19 cellular contexts compared by ENCODE assay signal in the genomic region with DNA sequence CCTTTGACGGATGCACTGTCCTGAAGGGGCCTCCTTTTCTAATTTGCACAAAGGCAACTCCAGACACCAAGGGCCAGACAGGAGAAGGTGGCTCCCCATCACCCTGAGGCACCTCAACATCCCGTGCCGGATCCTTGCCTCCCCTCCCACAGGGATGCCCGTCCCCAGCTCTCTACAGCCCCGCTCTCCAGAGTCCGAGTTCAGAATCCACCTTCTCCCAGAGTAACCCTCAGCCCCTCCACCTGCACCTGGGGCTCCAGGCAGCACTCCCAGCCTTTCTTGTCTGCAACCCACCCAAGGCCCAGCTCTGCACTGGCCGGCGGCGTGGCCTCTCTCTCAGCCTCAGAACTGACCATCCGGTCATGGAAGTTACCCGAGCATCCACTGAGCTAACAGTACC. TPM values are rescaled to one million over a fixed set of nuclear protein-coding genes. Genes with fewer than 3 reads are reported as not detected.
A peak's percentile ranks its signal among the peaks of the same experiment; 100 is the strongest.
DNase-seq lines count a peak whose midpoint lies in the region; ATAC-seq and TF ChIP-seq lines count a peak whose summit lies in the region.
"Had no signal": no experiment of that assay in that cellular context is flagged by ENCODE, and none has a peak within 500 bp of the region (broad histone marks: within the 10 kb centered on the region; RNA-seq: fewer than 3 reads in every experiment).

No MANE protein-coding gene starts in this region.

- H2AFZ ChIP-seq in GM23338, result no peak overlapping the region

- H3K9ac ChIP-seq in BLaER1 treated with 17β-estradiol and CSF1 and Interleukin-3, amounts not matched to agents 10 nM and 100 nM, result peak overlapping the region in 10 of 11 experiments; percentile 4 to 79 (median 60); a peak in 16 of 22 replicates

- H3K9me2 ChIP-seq in GM23338 (ENCODE audit: insufficient read depth), result no peaks in the 10 kb centered on the region

- peaks cover 6% of the 10 kb centered on the region for H3K36me3 Mint-ChIP-seq in T-helper 1 cell treated with Interleukin-12 subunit alpha and Interleukin-12 subunit beta and Interleukin-4 antibody, amounts not matched to agents 30 μg/mL and 1 μg/mL, for 36 hours (ENCODE audit: low read depth)
- H3K36me3 Mint-ChIP-seq in activated naive CD8-positive, alpha-beta T cell, result no peaks in the 10 kb centered on the region
- H3K36me3 Mint-ChIP-seq in memory B cell, result peaks cover 12% of the 10 kb centered on the region
- peaks cover 12% of the 10 kb centered on the region for H3K36me3 Mint-ChIP-seq in GM23338 (ENCODE audit: low read depth)

- H3K9me3 Mint-ChIP-seq in T-helper 1 cell treated with Interleukin-12 subunit alpha and Interleukin-12 subunit beta and Interleukin-4 antibody, amounts not matched to agents 30 μg/mL and 1 μg/mL, for 36 hours, result no peaks in the 10 kb centered on the region
- no peaks in the 10 kb centered on the region for H3K9me3 Mint-ChIP-seq in activated naive CD8-positive, alpha-beta T cell (ENCODE audit: low read depth)
- H3K9me3 Mint-ChIP-seq in memory B cell (no peaks in the 10 kb centered on the region), GM23338 (no peaks in the 10 kb centered on the region; the same call in 1 of the 3 replicates)

- DNase-seq in T-helper 1 cell, result no peak
- no peak for DNase-seq in memory B cell (ENCODE audit: low spot score in 2 of 2)
- DNase-seq in GM23338 (ENCODE audit: low spot score), result no peak
- no peak for DNase-seq in superior temporal gyrus (ENCODE audit: extremely low spot score)
- DNase-seq in HUDEP-2 (lab: John Stamatoyannopoulos, UW; ENCODE audit: unreplicated experiment in 76 of 76), result no peak
- DNase-seq: Calu3, NCI-H146, NCI-H2081 treated with DMSO at 0.1 percent for 48 hours, NCI-H226, NCI-H526 had no signal

- no peak for TF ChIP-seq CTCF in GM23338 (conservative IDR thresholded peaks at IDR 0.05; ENCODE audit: low read depth in 2 of 2)

- H3F3A ChIP-seq in GM23338 (replicated peaks; ENCODE audit: low read depth), result peaks cover 15% of the 10 kb centered on the region; the same call in 1 of the 2 replicates

- H4K20me1 ChIP-seq in BLaER1 treated with 17β-estradiol and CSF1 and Interleukin-3, amounts not matched to agents 10 nM and 100 nM, result peaks cover 28 to 70% (median 48%) of the 10 kb centered on the region in 11 experiments; a peak in 19 of 22 replicates
- peaks cover 3% of the 10 kb centered on the region for H4K20me1 ChIP-seq in GM23338 (replicated peaks; ENCODE audit: insufficient read depth)

- no peaks in the 10 kb centered on the region for H3K27me3 Mint-ChIP-seq in T-helper 1 cell treated with Interleukin-12 subunit alpha and Interleukin-12 subunit beta and Interleukin-4 antibody, amounts not matched to agents 30 μg/mL and 1 μg/mL, for 36 hours (ENCODE audit: low read depth)
- no peaks in the 10 kb centered on the region for H3K27me3 Mint-ChIP-seq in activated naive CD8-positive, alpha-beta T cell
- H3K27me3 Mint-ChIP-seq in memory B cell (no peaks in the 10 kb centered on the region), GM23338 (ENCODE audit: insufficient read depth, low read depth, poor library complexity) (peaks cover 8% of the 10 kb centered on the region)

- peak overlapping the region in 7 of 10 experiments; percentile 12 to 37 (median 28); a peak in 8 of 20 replicates for H3K4me3 ChIP-seq in BLaER1 treated with 17β-estradiol and CSF1 and Interleukin-3, amounts not matched to agents 10 nM and 100 nM
- no peak overlapping the region for H3K4me3 ChIP-seq in GM23338
- H3K4me3 ChIP-seq: GM12878 had no signal

- no peak overlapping the region for H3K4me3 Mint-ChIP-seq in T-helper 1 cell treated with Interleukin-12 subunit alpha and Interleukin-12 subunit beta and Interleukin-4 antibody, amounts not matched to agents 30 μg/mL and 1 μg/mL, for 36 hours
- no peak overlapping the region for H3K4me3 Mint-ChIP-seq in activated naive CD8-positive, alpha-beta T cell
- no peak overlapping the region for H3K4me3 Mint-ChIP-seq in memory B cell
- no peak overlapping the region for H3K4me3 Mint-ChIP-seq in GM23338

- ATAC-seq in memory B cell (ENCODE audit: low read depth), result no peak
- no peak for ATAC-seq in GM23338
- ATAC-seq: GM12878 had no signal

- peak overlapping the region; percentile 41 for H3K27ac Mint-ChIP-seq in T-helper 1 cell treated with Interleukin-12 subunit alpha and Interleukin-12 subunit beta and Interleukin-4 antibody, amounts not matched to agents 30 μg/mL and 1 μg/mL, for 36 hours
- H3K27ac Mint-ChIP-seq in activated naive CD8-positive, alpha-beta T cell, result peak overlapping the region; percentile 34
- H3K27ac Mint-ChIP-seq in memory B cell, result peak overlapping the region; percentile 49
- H3K27ac Mint-ChIP-seq in GM23338, result no peak overlapping the region

- no peaks in the 10 kb centered on the region for H3K9me3 ChIP-seq in BLaER1 treated with 17β-estradiol and CSF1 and Interleukin-3, amounts not matched to agents 10 nM and 100 nM (replicated peaks in 1 of 11)

- peak overlapping the region; percentile 53 to 91 (median 83) for H3K4me2 ChIP-seq in BLaER1 treated with 17β-estradiol and CSF1 and Interleukin-3, amounts not matched to agents 10 nM and 100 nM
- H3K4me2 ChIP-seq in GM23338, result no peak overlapping the region

- peaks cover 22% of the 10 kb centered on the region for H3K79me2 ChIP-seq in GM23338 (replicated peaks; ENCODE audit: insufficient read depth)

- H3K27me3 ChIP-seq in BLaER1 treated with 17β-estradiol and CSF1 and Interleukin-3, amounts not matched to agents 10 nM and 100 nM, result no peaks in the 10 kb centered on the region
- H3K27me3 ChIP-seq in GM23338 (ENCODE audit: insufficient read depth), result no peaks in the 10 kb centered on the region

- H3K4me1 ChIP-seq in BLaER1 treated with 17β-estradiol and CSF1 and Interleukin-3, amounts not matched to agents 10 nM and 100 nM, result peaks cover 77 to 90% (median 86%) of the 10 kb centered on the region in 10 experiments
- peaks cover 24% of the 10 kb centered on the region for H3K4me1 ChIP-seq in GM23338 (ENCODE audit: insufficient read depth)

- peak overlapping the region in 8 of 11 experiments; percentile 51 to 78 (median 66); a peak in 17 of 22 replicates for H3K27ac ChIP-seq in BLaER1 treated with 17β-estradiol and CSF1 and Interleukin-3, amounts not matched to agents 10 nM and 100 nM
- H3K27ac ChIP-seq in GM23338 (ENCODE audit: low read depth), result no peak overlapping the region
- H3K27ac ChIP-seq: 22Rv1, C4-2B had no signal

- peaks cover 11 to 64% (median 31%) of the 10 kb centered on the region in 11 experiments; a peak in 18 of 22 replicates for H3K36me3 ChIP-seq in BLaER1 treated with 17β-estradiol and CSF1 and Interleukin-3, amounts not matched to agents 10 nM and 100 nM
- H3K36me3 ChIP-seq in GM23338 (ENCODE audit: insufficient read depth), result no peaks in the 10 kb centered on the region; the same call in 1 of the 2 replicates

- H3K4me1 Mint-ChIP-seq in T-helper 1 cell treated with Interleukin-12 subunit alpha and Interleukin-12 subunit beta and Interleukin-4 antibody, amounts not matched to agents 30 μg/mL and 1 μg/mL, for 36 hours (ENCODE audit: low read depth), result peaks cover 19% of the 10 kb centered on the region
- peaks cover 34% of the 10 kb centered on the region for H3K4me1 Mint-ChIP-seq in activated naive CD8-positive, alpha-beta T cell (ENCODE audit: low read depth)
- H3K4me1 Mint-ChIP-seq in memory B cell, result peaks cover 17% of the 10 kb centered on the region
- H3K4me1 Mint-ChIP-seq in GM23338, result peaks cover 28% of the 10 kb centered on the region

TF ChIP-seq in GM23338, 12 proteins besides CTCF, POLR2A, EP300 and RAD21 (continues in another document):
- no peak for TF ChIP-seq ZNF114 (CRISPR knock-in tag; IDR thresholded peaks at IDR 0.05)

RNA-seq across cellular contexts. Expression of gene NDUFB7, which starts 4.8 kb away (rescaled TPM):
- total RNA-seq in GM23338 (2014; rRNA removed; shearing (Covaris generic)), result 289 and 398 TPM in 2 replicates
- polyA plus RNA-seq in GM23338 (2016; fragmentation: Nextera tagmentation; extraction: Ambion mirVana), result 463 and 501 TPM in 2 replicates

RNA-seq across cellular contexts. Expression of gene CLEC17A, which starts 15.8 kb away (rescaled TPM):
- 0.17 TPM in 1 of 2 replicates, not detected in the other for total RNA-seq in GM23338 (2014; rRNA removed; shearing (Covaris generic))
- 0.21 TPM in 1 of 2 replicates, not detected in the other for polyA plus RNA-seq in GM23338 (2016; fragmentation: Nextera tagmentation; extraction: Ambion mirVana)
- total RNA-seq: Calu3, G401, HT1080, RPMI7951 had no signal

RNA-seq across cellular contexts. Expression of gene TECR, which starts 37.7 kb away (rescaled TPM):
- total RNA-seq in GM23338 (2014; rRNA removed; shearing (Covaris generic)), result 104 and 107 TPM in 2 replicates
- 268 and 277 TPM in 2 replicates for polyA plus RNA-seq in GM23338 (2016; fragmentation: Nextera tagmentation; extraction: Ambion mirVana)

RNA-seq across cellular contexts. Expression of gene DNAJB1, which starts 48.9 kb away (rescaled TPM):
- 53.3 TPM in 2 replicates for total RNA-seq in GM23338 (2014; rRNA removed; shearing (Covaris generic))
- 43.2 and 44.0 TPM in 2 replicates for polyA plus RNA-seq in GM23338 (2016; fragmentation: Nextera tagmentation; extraction: Ambion mirVana)
